ENCODE assay signal across 2 cellular contexts in the genomic region with DNA sequence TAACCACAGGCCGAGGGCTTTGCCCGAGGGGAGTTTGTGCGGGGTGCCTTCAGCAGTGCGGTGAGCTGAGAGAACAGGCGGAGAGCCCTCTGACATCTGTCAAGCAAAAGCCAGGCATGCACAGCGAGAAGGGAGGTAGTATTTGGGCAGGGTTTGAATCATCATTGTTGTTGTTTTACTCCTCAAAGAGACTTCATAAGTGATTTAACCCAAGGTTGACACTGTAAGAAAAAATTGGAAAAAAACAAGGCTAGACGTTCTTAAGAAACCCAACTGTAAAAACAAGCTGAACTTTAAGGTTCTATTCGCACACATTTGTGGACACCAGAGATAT.
A peak's percentile ranks its signal among the peaks of the same experiment; 100 is the strongest.
TF ChIP-seq lines count a peak whose summit lies in the region.

No MANE protein-coding gene starts in this region.

TF ChIP-seq in H1, 55 proteins besides CTCF, POLR2A, EP300 and RAD21:
- TF ChIP-seq SIN3A (conservative IDR thresholded peaks at IDR 0.05 in 1 of 2, IDR thresholded peaks at IDR 0.05 in 1 of 2; ENCODE audit: low read depth in 1 of 2, low read length in 2 of 2) (peak in 1 of 2 experiments; percentile 43; a peak in 1 of 4 replicates), JUN (IDR thresholded peaks at IDR 0.05; ENCODE audit: low read depth, low read length) (no peak), PHF8 (conservative IDR thresholded peaks at IDR 0.05; ENCODE audit: low read depth, low read length) (no peak), KDM5A (IDR thresholded peaks at IDR 0.05; ENCODE audit: low read length) (no peak), KDM4A (IDR thresholded peaks at IDR 0.05; ENCODE audit: low read depth, low read length, severe bottlenecking) (no peak), CHD7 (IDR thresholded peaks at IDR 0.05; ENCODE audit: insufficient replicate concordance, low read length) (no peak)
- TF ChIP-seq, protein P1, sequence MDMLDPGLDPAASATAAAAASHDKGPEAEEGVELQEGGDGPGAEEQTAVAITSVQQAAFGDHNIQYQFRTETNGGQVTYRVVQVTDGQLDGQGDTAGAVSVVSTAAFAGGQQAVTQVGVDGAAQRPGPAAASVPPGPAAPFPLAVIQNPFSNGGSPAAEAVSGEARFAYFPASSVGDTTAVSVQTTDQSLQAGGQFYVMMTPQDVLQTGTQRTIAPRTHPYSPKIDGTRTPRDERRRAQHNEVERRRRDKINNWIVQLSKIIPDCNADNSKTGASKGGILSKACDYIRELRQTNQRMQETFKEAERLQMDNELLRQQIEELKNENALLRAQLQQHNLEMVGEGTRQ (IDR thresholded peaks at IDR 0.05; ENCODE audit: low read length), result no peak

TF ChIP-seq in HEK293T, 16 proteins besides CTCF, POLR2A, EP300 and RAD21:
- no peak for TF ChIP-seq ZNF384 (IDR thresholded peaks at IDR 0.05)
- TF ChIP-seq FOXM1 (IDR thresholded peaks at IDR 0.05; ENCODE audit: borderline replicate concordance), result no peak
- no peak for TF ChIP-seq CTBP1 (IDR thresholded peaks at IDR 0.05; ENCODE audit: borderline replicate concordance)
- no peak for TF ChIP-seq FOXK2 (IDR thresholded peaks at IDR 0.05)
- no peak for TF ChIP-seq TARDBP (IDR thresholded peaks at IDR 0.05)
- TF ChIP-seq FOXA1 (IDR thresholded peaks at IDR 0.05), result no peak
- TF ChIP-seq NFRKB (IDR thresholded peaks at IDR 0.05), result no peak
- TF ChIP-seq ELF4 (IDR thresholded peaks at IDR 0.05), result no peak
- TF ChIP-seq BHLHE40 (IDR thresholded peaks at IDR 0.05; ENCODE audit: borderline replicate concordance), result no peak
- TF ChIP-seq L3MBTL2 (conservative IDR thresholded peaks at IDR 0.05), result no peak
- no peak for TF ChIP-seq SUZ12 (IDR thresholded peaks at IDR 0.05)
- TF ChIP-seq, protein P2, sequence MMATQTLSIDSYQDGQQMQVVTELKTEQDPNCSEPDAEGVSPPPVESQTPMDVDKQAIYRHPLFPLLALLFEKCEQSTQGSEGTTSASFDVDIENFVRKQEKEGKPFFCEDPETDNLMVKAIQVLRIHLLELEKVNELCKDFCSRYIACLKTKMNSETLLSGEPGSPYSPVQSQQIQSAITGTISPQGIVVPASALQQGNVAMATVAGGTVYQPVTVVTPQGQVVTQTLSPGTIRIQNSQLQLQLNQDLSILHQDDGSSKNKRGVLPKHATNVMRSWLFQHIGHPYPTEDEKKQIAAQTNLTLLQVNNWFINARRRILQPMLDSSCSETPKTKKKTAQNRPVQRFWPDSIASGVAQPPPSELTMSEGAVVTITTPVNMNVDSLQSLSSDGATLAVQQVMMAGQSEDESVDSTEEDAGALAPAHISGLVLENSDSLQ (IDR thresholded peaks at IDR 0.05), result no peak
- no peak for TF ChIP-seq LEF1 (IDR thresholded peaks at IDR 0.05; ENCODE audit: borderline replicate concordance)
- no peak for TF ChIP-seq HDGF (IDR thresholded peaks at IDR 0.05; ENCODE audit: borderline replicate concordance)
- no peak for TF ChIP-seq ARNT (IDR thresholded peaks at IDR 0.05)
- no peak for TF ChIP-seq SP1 (IDR thresholded peaks at IDR 0.05)
